ENCODE assay signal across 8 cellular contexts in genomic region chr12:71756054-71756675, GRCh38.
DNase-seq lines count a peak whose midpoint lies in the region; ATAC-seq and TF ChIP-seq lines count a peak whose summit lies in the region.

No MANE protein-coding gene starts in this region.

- peaks cover 3% of the 10 kb centered on the region for H3K27me3 Mint-ChIP-seq in dendritic cell treated with granulocyte-macrophage colony-stimulating factor and Interleukin-4, amounts not matched to agents 40 ng/mL and 50 ng/mL, for 4 days

- peak overlapping the region; percentile 82 for H3K4me3 Mint-ChIP-seq in dendritic cell treated with granulocyte-macrophage colony-stimulating factor and Interleukin-4, amounts not matched to agents 40 ng/mL and 50 ng/mL, for 4 days

- H3K9me3 Mint-ChIP-seq in dendritic cell treated with granulocyte-macrophage colony-stimulating factor and Interleukin-4, amounts not matched to agents 40 ng/mL and 50 ng/mL, for 4 days = peaks cover 33% of the 10 kb centered on the region

- H3K36me3 Mint-ChIP-seq in dendritic cell treated with granulocyte-macrophage colony-stimulating factor and Interleukin-4, amounts not matched to agents 40 ng/mL and 50 ng/mL, for 4 days (ENCODE audit: low read depth) = peaks cover 50% of the 10 kb centered on the region

- H4K20me1 ChIP-seq in KMS-11 (ENCODE audit: insufficient read depth) = no peaks in the 10 kb centered on the region

- peak overlapping the region; percentile 88; the same call in 1 of the 2 replicates for H2AFZ ChIP-seq in KMS-11 (ENCODE audit: low read depth)

- H3K9me3 ChIP-seq in mucosa of rectum (ENCODE audit: control insufficient read depth in 2 of 2, low read length in 2 of 2) = peaks cover 8 to 12% of the 10 kb centered on the region in 2 donors

- H3K4me3 ChIP-seq in KMS-11 (IDR thresholded peaks at IDR 0.05; ENCODE audit: insufficient read depth, low read depth, low read length) (peak overlapping the region; percentile 73), mucosa of rectum (ENCODE audit: low read length in 2 of 2) (peak overlapping the region; percentile 76 to 95)

- H3K27ac Mint-ChIP-seq in dendritic cell treated with granulocyte-macrophage colony-stimulating factor and Interleukin-4, amounts not matched to agents 40 ng/mL and 50 ng/mL, for 4 days = peak overlapping the region; percentile 94

- TF ChIP-seq CTCF in 22Rv1 (IDR thresholded peaks at IDR 0.05) = no peak
- TF ChIP-seq CTCF in KMS-11 (conservative IDR thresholded peaks at IDR 0.05; ENCODE audit: low read depth, low read length) = no peak

- peak overlapping the region; percentile 86; the same call in 1 of the 2 replicates for H3K27ac ChIP-seq in 22Rv1
- H3K27ac ChIP-seq in KMS-11 = peak overlapping the region; percentile 89
- no peak overlapping the region for H3K27ac ChIP-seq in mucosa of rectum (ENCODE audit: low read depth in 2 of 2, low read length in 2 of 2)

- peak overlapping the region; percentile 91 for H3K4me2 ChIP-seq in KMS-11

- peaks cover 61% of the 10 kb centered on the region for H3K79me2 ChIP-seq in KMS-11 (ENCODE audit: insufficient read depth, low read depth)

- H3K36me3 ChIP-seq in KMS-11 (ENCODE audit: insufficient read depth) (peaks cover 18% of the 10 kb centered on the region; the same call in 1 of the 2 replicates), mucosa of rectum (ENCODE audit: control insufficient read depth in 2 of 2, insufficient read depth in 2 of 2, low read length in 2 of 2) (peaks cover 7 to 21% of the 10 kb centered on the region in 2 donors)

- H3K9ac ChIP-seq in KMS-11 (peak overlapping the region; percentile 91), mucosa of rectum (ENCODE audit: low read depth in 1 of 2, low read length in 2 of 2) (peak overlapping the region; percentile 79 to 88)

- DNase-seq in NCI-H774 (lab: John Stamatoyannopoulos, UW) = no peak
- no peak for DNase-seq in NCI-H526 treated with DMSO at 0.1 percent for 48 hours (lab: John Stamatoyannopoulos, UW)

- H3K27me3 ChIP-seq in KMS-11 (ENCODE audit: insufficient read depth, low read depth) (no peaks in the 10 kb centered on the region), mucosa of rectum (ENCODE audit: control insufficient read depth in 2 of 2, insufficient read depth in 2 of 2, low read length in 2 of 2) (no peaks in the 10 kb centered on the region)

- intact Hi-C loops in dendritic cell treated with granulocyte-macrophage colony-stimulating factor and Interleukin-4, amounts not matched to agents 40 ng/mL and 50 ng/mL, for 4 days (cut with micrococcal nuclease) = no loop called here

- ATAC-seq in GM19324 (IDR thresholded peaks at IDR 0.05; ENCODE audit: low FRiP score, unreplicated experiment) (no peak), GM18868 (IDR thresholded peaks at IDR 0.05; ENCODE audit: unreplicated experiment) (no peak)

- peaks cover 25% of the 10 kb centered on the region for H3K4me1 ChIP-seq in KMS-11 (ENCODE audit: low read depth, poor library complexity, severe bottlenecking)
- peaks cover 3 to 15% of the 10 kb centered on the region in 2 donors for H3K4me1 ChIP-seq in mucosa of rectum (ENCODE audit: control insufficient read depth in 2 of 2, insufficient read depth in 2 of 2, low read length in 2 of 2)

- peaks cover 21% of the 10 kb centered on the region for H3K4me1 Mint-ChIP-seq in dendritic cell treated with granulocyte-macrophage colony-stimulating factor and Interleukin-4, amounts not matched to agents 40 ng/mL and 50 ng/mL, for 4 days (ENCODE audit: low read depth)

Comparison
In these comparisons a context has a peak if more than half of its experiments do, and no peak if none do; other contexts are left out.
1. H3K27ac ChIP-seq: peak in 22Rv1 (single experiment) and KMS-11 (single experiment); none in mucosa of rectum (0 of 2).